1 cellular context compared by ENCODE assay signal in genomic region chr10:93993414-93993781, GRCh38.
TF ChIP-seq lines count a peak whose summit lies in the region.

No MANE protein-coding gene starts in this region.

TF ChIP-seq in endothelial cell of umbilical vein, 7 proteins besides CTCF, POLR2A, EP300 and RAD21:
- no peak for TF ChIP-seq GATA2 (IDR thresholded peaks at IDR 0.05; ENCODE audit: insufficient read depth, insufficient read length, low read depth, low read length)
- TF ChIP-seq POLR2AphosphoS5 (IDR thresholded peaks at IDR 0.05; ENCODE audit: insufficient read depth, low read depth, low read length) = no peak
- no peak for TF ChIP-seq MAX (IDR thresholded peaks at IDR 0.05; ENCODE audit: insufficient read depth, insufficient read length)
- TF ChIP-seq JUN (IDR thresholded peaks at IDR 0.05; ENCODE audit: borderline replicate concordance, insufficient read depth, insufficient read length, low read depth) = no peak
- TF ChIP-seq MYC (IDR thresholded peaks at IDR 0.05; ENCODE audit: low read depth, low read length) = no peak
- TF ChIP-seq EZH2 (IDR thresholded peaks at IDR 0.05; ENCODE audit: borderline replicate concordance, low read depth, low read length, severe bottlenecking) = no peak
- TF ChIP-seq FOS (IDR thresholded peaks at IDR 0.05; ENCODE audit: borderline replicate concordance, insufficient read depth, low read length) = no peak
